ENCODE assay signal across 1 cellular context in the genomic region with DNA sequence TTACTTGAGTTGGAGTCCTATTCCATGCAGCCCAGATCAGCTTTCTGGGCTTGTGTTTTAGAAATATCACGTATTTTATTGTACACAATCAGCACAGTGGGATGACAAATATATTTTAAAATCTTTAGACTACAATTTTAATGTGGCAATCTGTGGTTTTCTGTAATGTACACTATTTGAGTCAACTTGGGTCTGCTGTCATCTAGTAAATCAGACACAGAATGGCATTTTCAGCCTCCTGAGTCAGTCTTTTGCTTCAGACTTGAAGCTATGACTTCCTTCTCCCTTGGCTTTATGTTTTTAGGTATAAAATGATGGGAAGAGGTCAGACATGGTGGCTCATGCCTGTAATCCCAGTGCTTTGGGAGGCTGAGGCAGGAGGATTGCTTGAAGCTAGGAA.
TF ChIP-seq lines count a peak whose summit lies in the region.

No MANE protein-coding gene starts in this region.

TF ChIP-seq in IMR-90, 13 proteins besides CTCF, POLR2A, EP300 and RAD21:
- TF ChIP-seq CEBPB (IDR thresholded peaks at IDR 0.05; ENCODE audit: low read depth, low read length): peak; percentile 15; the same call in 1 of the 2 replicates
- no peak for TF ChIP-seq RCOR1 (IDR thresholded peaks at IDR 0.05; ENCODE audit: insufficient replicate concordance, low read length)
TF ChIP-seq in IMR-90: peak in this region for 1.
